7 cellular contexts compared by ENCODE assay signal in the genomic region with DNA sequence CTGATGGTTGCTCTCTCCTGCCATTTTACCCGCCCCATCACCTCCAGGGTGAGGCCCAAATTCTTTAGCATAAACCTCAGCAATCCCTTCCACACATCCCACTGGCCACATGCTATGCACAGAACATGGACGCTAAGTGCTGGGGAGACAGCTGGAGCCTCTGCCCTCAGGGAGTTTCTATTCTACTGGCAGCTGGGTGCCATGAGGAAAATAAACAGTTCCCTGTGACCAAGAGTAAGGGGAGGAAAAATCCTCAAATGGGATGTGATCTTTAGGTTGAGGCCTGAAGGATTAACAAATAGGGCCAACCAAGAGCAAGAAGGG. TPM values are rescaled to one million over a fixed set of nuclear protein-coding genes. Genes with fewer than 3 reads are reported as not detected.
DNase-seq lines count a peak whose midpoint lies in the region; TF ChIP-seq lines count a peak whose summit lies in the region.

No MANE protein-coding gene starts in this region.

- peak overlapping the region; percentile 77 for H3K27ac ChIP-seq in RWPE1
- H3K27ac ChIP-seq in skin epidermis = peak overlapping the region in 20 of 21 experiments; percentile 79 to 97 (median 94)

- H3K4me3 ChIP-seq in fibroblast of villous mesenchyme (ENCODE audit: low read depth, low read length) = peak overlapping the region; percentile 74
- H3K4me3 ChIP-seq in skin epidermis = peak overlapping the region; percentile 45 to 90 (median 73)

- peak; percentile 27 for DNase-seq in H4 (ENCODE audit: low spot score)
- DNase-seq in RWPE1 (ENCODE audit: low spot score) = no peak
- no peak for DNase-seq in fibroblast of villous mesenchyme (ENCODE audit: low read depth)
- no peak for DNase-seq in NK-92 treated with Interleukin-12 subunit alpha and Interleukin-12 subunit beta, amount 100 ng/mL, for 24 hours (lab: John Stamatoyannopoulos, UW)
- no peak for DNase-seq in iPS-NIHi7 (ENCODE audit: extremely low spot score)
- no peak for DNase-seq in NCI-H187 treated with DMSO at 0.1 percent for 48 hours (lab: John Stamatoyannopoulos, UW)

- CTCF ChIA-PET in RWPE1 (lab: Yijun Ruan, JAX) = no interaction called here

- POLR2A ChIA-PET in RWPE1 (lab: Yijun Ruan, JAX; ENCODE audit: low non-redundant PET) = no interaction called here

- TF ChIP-seq CTCF in RWPE1 (conservative IDR thresholded peaks at IDR 0.05; ENCODE audit: low read depth) (no peak), fibroblast of villous mesenchyme (IDR thresholded peaks at IDR 0.05; ENCODE audit: insufficient read depth, low read depth, low read length) (no peak)

RNA-seq across cellular contexts. Expression of a gene that starts 1.2 kb away (rescaled TPM):
- 26.7 and 27.3 TPM in 2 replicates for total RNA-seq in H4 (2014; rRNA removed; shearing (Covaris generic))
- total RNA-seq in fibroblast of villous mesenchyme = 25.4 and 27.2 TPM in 2 replicates
